Comparison of ENCODE assay signal across 13 cellular contexts in the genomic region with DNA sequence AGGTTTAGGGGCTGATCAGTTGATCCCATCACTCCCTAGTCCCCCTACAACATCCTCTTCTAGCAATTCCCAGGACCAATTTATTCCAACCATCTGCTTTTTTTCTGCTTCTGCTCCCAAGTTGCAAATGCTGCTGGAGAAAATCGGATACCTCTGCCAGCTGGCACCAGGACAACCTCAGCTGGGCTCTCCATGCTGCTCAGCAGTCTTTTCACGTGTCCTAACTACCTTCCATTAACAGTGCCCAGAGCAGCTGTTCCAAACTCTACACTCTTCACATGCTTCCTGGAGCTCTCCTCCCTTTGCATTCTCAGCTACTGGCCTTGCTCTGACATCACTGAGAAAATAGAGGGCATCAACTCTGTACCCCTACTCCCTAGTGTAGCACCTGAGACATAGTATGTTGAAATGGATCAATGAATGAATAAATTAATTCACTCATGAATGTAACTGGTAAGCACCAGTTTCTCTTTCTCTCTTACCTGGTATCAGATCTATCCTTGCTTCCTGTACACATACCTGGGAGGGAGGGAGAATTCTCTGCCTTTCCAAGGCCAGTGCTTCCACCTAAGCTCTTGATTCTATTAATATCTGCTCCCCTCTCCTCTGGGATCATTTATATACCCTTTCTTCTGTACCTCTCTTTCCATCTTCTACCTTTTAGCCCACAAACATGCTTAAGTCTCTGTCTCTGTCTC.
A peak's percentile ranks its signal among the peaks of the same experiment; 100 is the strongest.
DNase-seq lines count a peak whose midpoint lies in the region; ATAC-seq, FAIRE-seq and TF ChIP-seq lines count a peak whose summit lies in the region.
"Had no signal": no experiment of that assay in that cellular context is flagged by ENCODE, and none has a peak within 500 bp of the region (broad histone marks: within the 10 kb centered on the region; RNA-seq: fewer than 3 reads in every experiment).

No MANE protein-coding gene starts in this region.

- in situ Hi-C loops in HepG2 (cut with HindIII; ENCODE audit: extremely low pct_ligation_motif_present, low pct_unique_long_range_greater_than_20kb), result no loop called here

- H3K79me2 ChIP-seq in HepG2 (ENCODE audit: insufficient read depth, low read length), result no peaks in the 10 kb centered on the region

- intact Hi-C loops in HepG2 (cut with micrococcal nuclease; ENCODE audit: unreplicated experiment), result no loop called here

- no peak overlapping the region for H3K27ac Mint-ChIP-seq in osteocyte (ENCODE audit: unreplicated experiment)

- no peaks in the 10 kb centered on the region for H4K20me1 ChIP-seq in HepG2 (ENCODE audit: insufficient read depth, low read length)

- no peak overlapping the region for H3K9ac ChIP-seq in liver (ENCODE audit: low read depth in 1 of 2, low read length in 2 of 2)
- H3K9ac ChIP-seq in HepG2 (ENCODE audit: insufficient read depth, low read depth, low read length), result no peak overlapping the region

- no peak overlapping the region for H3K4me3 Mint-ChIP-seq in osteocyte (ENCODE audit: unreplicated experiment)

- CTCF ChIA-PET in HepG2 (lab: Yijun Ruan, JAX; ENCODE audit: low intra/inter-chr PET ratio, low total read pairs), result no interaction called here

- no peak for TF ChIP-seq POLR2A in HepG2 (IDR thresholded peaks at IDR 0.05; ENCODE audit: insufficient read depth in 1 of 2, low read depth in 2 of 2, low read length in 2 of 2)

- H3K4me1 Mint-ChIP-seq in osteocyte (ENCODE audit: unreplicated experiment), result no peaks in the 10 kb centered on the region

- no peaks in the 10 kb centered on the region for H3K9me3 Mint-ChIP-seq in osteocyte (ENCODE audit: unreplicated experiment)

- H2AFZ ChIP-seq in HepG2 (ENCODE audit: low read length), result no peak overlapping the region

- no peak for TF ChIP-seq EP300 in HepG2 (IDR thresholded peaks at IDR 0.05; ENCODE audit: low read depth in 2 of 2, low read length in 2 of 2)
- TF ChIP-seq EP300 in HepG2 (CRISPR knock-in tag; IDR thresholded peaks at IDR 0.05; ENCODE audit: borderline replicate concordance), result no peak

- H3K36me3 ChIP-seq in liver (ENCODE audit: control insufficient read depth in 4 of 4, insufficient read depth in 3 of 4, low read depth in 1 of 4, low read length in 3 of 4) (no peaks in the 10 kb centered on the region), HepG2 (replicated peaks in 1 of 2; ENCODE audit: control insufficient read depth in 1 of 2, insufficient read depth in 2 of 2, low read length in 2 of 2) (no peaks in the 10 kb centered on the region), RWPE2 (ENCODE audit: low read depth) (no peaks in the 10 kb centered on the region)
- H3K36me3 ChIP-seq: colonic mucosa, esophagus muscularis mucosa had no signal

- H3K27me3 Mint-ChIP-seq in osteocyte (ENCODE audit: unreplicated experiment), result peaks cover 33% of the 10 kb centered on the region

- H3K27me3 ChIP-seq in liver (ENCODE audit: control insufficient read depth in 4 of 4, insufficient read depth in 4 of 4, low read length in 3 of 4) (no peaks in the 10 kb centered on the region), HepG2 (ENCODE audit: control insufficient read depth in 1 of 2, insufficient read depth in 2 of 2, low read length in 2 of 2) (no peaks in the 10 kb centered on the region), RWPE2 (ENCODE audit: insufficient read depth, poor library complexity, severe bottlenecking) (peaks cover 28% of the 10 kb centered on the region)
- H3K27me3 ChIP-seq: colonic mucosa, esophagus muscularis mucosa had no signal

- TF ChIP-seq CTCF in liver (IDR thresholded peaks at IDR 0.05; ENCODE audit: low read depth, low read length, missing input control) (no peak), HepG2 (CRISPR knock-in tag; IDR thresholded peaks at IDR 0.05) (no peak), RWPE2 (IDR thresholded peaks at IDR 0.05; ENCODE audit: poor library complexity, severe bottlenecking) (no peak), osteocyte (IDR thresholded peaks at IDR 0.05) (no peak)

- H3K9me3 ChIP-seq in liver (ENCODE audit: control insufficient read depth in 4 of 4, low read length in 3 of 4), result no peaks in the 10 kb centered on the region
- no peaks in the 10 kb centered on the region for H3K9me3 ChIP-seq in HepG2 (ENCODE audit: low read length)
- H3K9me3 ChIP-seq in RWPE2 (ENCODE audit: severe bottlenecking), result no peaks in the 10 kb centered on the region
- H3K9me3 ChIP-seq: colonic mucosa, esophagus muscularis mucosa had no signal

- H3K36me3 Mint-ChIP-seq in osteocyte (ENCODE audit: unreplicated experiment), result no peaks in the 10 kb centered on the region

- no peak for DNase-seq in HepG2 (ENCODE audit: low spot score)
- no peak for DNase-seq in RWPE2 (ENCODE audit: low spot score)
- peak in 32 of 51 donors; percentile 2 to 75 (median 29) for DNase-seq in hypothalamus (lab: John Stamatoyannopoulos, UW)
- DNase-seq in RPMI8226, result no peak
- no peak for DNase-seq in activated naive CD4-positive, alpha-beta T cell treated with Interleukin-2 at 50 U/mL for 16 hours
- DNase-seq in osteocyte (ENCODE audit: extremely low spot score, unreplicated experiment), result no peak
- DNase-seq: activated CD4-positive, alpha-beta T cell treated with anti-CD3 and anti-CD28 coated beads for 1 hour; colonic mucosa; mesenchymal stem cell; stimulated activated CD4-positive, alpha-beta T cell treated with anti-CD3 and anti-CD28 coated beads, Interleukin-15, amount 100 ng/mL, for 24 hours had no signal

- no peak overlapping the region for H3K27ac ChIP-seq in liver (ENCODE audit: low read depth in 1 of 2, low read length in 2 of 2)
- no peak overlapping the region for H3K27ac ChIP-seq in HepG2 (ENCODE audit: extremely low read length, insufficient read depth, low read length)
- no peak overlapping the region for H3K27ac ChIP-seq in RWPE2 (ENCODE audit: poor library complexity, severe bottlenecking)
- H3K27ac ChIP-seq: colonic mucosa, esophagus muscularis mucosa had no signal

- H3K4me3 ChIP-seq in liver (ENCODE audit: low read depth in 1 of 3, low read length in 3 of 3) (no peak overlapping the region), HepG2 (replicated peaks in 1 of 3; ENCODE audit: insufficient read depth in 1 of 3, low read depth in 2 of 3, low read length in 3 of 3) (no peak overlapping the region), RWPE2 (ENCODE audit: severe bottlenecking) (no peak overlapping the region)
- H3K4me3 ChIP-seq: colonic mucosa, esophagus muscularis mucosa had no signal

- FAIRE-seq in HepG2 (lab: Jason Lieb, UNC), result no peak

- H3K4me1 ChIP-seq in liver (ENCODE audit: control insufficient read depth in 4 of 4, insufficient read depth in 4 of 4, low read length in 3 of 4), result peaks cover 0 to 10% (median 1%) of the 10 kb centered on the region in 4 donors
- no peaks in the 10 kb centered on the region for H3K4me1 ChIP-seq in HepG2 (ENCODE audit: insufficient read depth, low read length)
- H3K4me1 ChIP-seq in RWPE2 (ENCODE audit: insufficient read depth, poor library complexity, severe bottlenecking), result no peaks in the 10 kb centered on the region
- H3K4me1 ChIP-seq: colonic mucosa, esophagus muscularis mucosa had no signal

- no peak overlapping the region for H3K4me2 ChIP-seq in HepG2 (ENCODE audit: low read depth, low read length)

- TF ChIP-seq RAD21 in liver (IDR thresholded peaks at IDR 0.05) (no peak), HepG2 (CRISPR knock-in tag; IDR thresholded peaks at IDR 0.05) (no peak)

- POLR2A ChIA-PET in HepG2 (lab: Yijun Ruan, JAX), result no interaction called here

- WGBS in liver, result 16% methylated on average over 2 of the region's 2 CpGs
- WGBS in HepG2 (ENCODE audit: low lambda C conversion rate), result 0% methylated on average over 2 of the region's 2 CpGs

- no TSS peak for BruUV-seq in HepG2 (replicated peaks; lab: Mats Ljungman, UMichigan)

- ATAC-seq in HepG2, result no peak
- peak; percentile 23; the same call in 1 of the 3 replicates for ATAC-seq in RWPE2 (ENCODE audit: low read depth)
- no peak for ATAC-seq in GM19023 (IDR thresholded peaks at IDR 0.05; ENCODE audit: unreplicated experiment)

TF ChIP-seq in HepG2, 621 proteins besides CTCF, POLR2A, EP300 and RAD21 (continues in another document):
- TF ChIP-seq CHD4 (IDR thresholded peaks at IDR 0.05; ENCODE audit: borderline replicate concordance, low read length), result no peak
- no peak for TF ChIP-seq RFXAP (CRISPR knock-in tag; IDR thresholded peaks at IDR 0.05; ENCODE audit: borderline replicate concordance)
- no peak for TF ChIP-seq KDM6A (CRISPR knock-in tag; IDR thresholded peaks at IDR 0.05; ENCODE audit: low read depth)
- TF ChIP-seq CEBPB (IDR thresholded peaks at IDR 0.05; ENCODE audit: borderline replicate concordance, low read depth, low read length), result no peak
- no peak for TF ChIP-seq NFYC (CRISPR knock-in tag; IDR thresholded peaks at IDR 0.05)
- TF ChIP-seq, protein P1, sequence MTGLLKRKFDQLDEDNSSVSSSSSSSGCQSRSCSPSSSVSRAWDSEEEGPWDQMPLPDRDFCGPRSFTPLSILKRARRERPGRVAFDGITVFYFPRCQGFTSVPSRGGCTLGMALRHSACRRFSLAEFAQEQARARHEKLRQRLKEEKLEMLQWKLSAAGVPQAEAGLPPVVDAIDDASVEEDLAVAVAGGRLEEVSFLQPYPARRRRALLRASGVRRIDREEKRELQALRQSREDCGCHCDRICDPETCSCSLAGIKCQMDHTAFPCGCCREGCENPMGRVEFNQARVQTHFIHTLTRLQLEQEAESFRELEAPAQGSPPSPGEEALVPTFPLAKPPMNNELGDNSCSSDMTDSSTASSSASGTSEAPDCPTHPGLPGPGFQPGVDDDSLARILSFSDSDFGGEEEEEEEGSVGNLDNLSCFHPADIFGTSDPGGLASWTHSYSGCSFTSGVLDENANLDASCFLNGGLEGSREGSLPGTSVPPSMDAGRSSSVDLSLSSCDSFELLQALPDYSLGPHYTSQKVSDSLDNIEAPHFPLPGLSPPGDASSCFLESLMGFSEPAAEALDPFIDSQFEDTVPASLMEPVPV (CRISPR knock-in tag; IDR thresholded peaks at IDR 0.05), result no peak
- TF ChIP-seq, protein P2, sequence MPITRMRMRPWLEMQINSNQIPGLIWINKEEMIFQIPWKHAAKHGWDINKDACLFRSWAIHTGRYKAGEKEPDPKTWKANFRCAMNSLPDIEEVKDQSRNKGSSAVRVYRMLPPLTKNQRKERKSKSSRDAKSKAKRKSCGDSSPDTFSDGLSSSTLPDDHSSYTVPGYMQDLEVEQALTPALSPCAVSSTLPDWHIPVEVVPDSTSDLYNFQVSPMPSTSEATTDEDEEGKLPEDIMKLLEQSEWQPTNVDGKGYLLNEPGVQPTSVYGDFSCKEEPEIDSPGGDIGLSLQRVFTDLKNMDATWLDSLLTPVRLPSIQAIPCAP (CRISPR knock-in tag; IDR thresholded peaks at IDR 0.05; ENCODE audit: low read depth), result no peak

Comparison
In these comparisons a context has a peak if more than half of its experiments do, and no peak if none do; other contexts are left out.
1. DNase-seq: peak in hypothalamus (32 of 51); none in HepG2 (single experiment), RWPE2 (single experiment), RPMI8226 (single experiment), activated naive CD4-positive, alpha-beta T cell treated with Interleukin-2 at 50 U/mL for 16 hours (single experiment) and osteocyte (single experiment).